In the genomic region with DNA sequence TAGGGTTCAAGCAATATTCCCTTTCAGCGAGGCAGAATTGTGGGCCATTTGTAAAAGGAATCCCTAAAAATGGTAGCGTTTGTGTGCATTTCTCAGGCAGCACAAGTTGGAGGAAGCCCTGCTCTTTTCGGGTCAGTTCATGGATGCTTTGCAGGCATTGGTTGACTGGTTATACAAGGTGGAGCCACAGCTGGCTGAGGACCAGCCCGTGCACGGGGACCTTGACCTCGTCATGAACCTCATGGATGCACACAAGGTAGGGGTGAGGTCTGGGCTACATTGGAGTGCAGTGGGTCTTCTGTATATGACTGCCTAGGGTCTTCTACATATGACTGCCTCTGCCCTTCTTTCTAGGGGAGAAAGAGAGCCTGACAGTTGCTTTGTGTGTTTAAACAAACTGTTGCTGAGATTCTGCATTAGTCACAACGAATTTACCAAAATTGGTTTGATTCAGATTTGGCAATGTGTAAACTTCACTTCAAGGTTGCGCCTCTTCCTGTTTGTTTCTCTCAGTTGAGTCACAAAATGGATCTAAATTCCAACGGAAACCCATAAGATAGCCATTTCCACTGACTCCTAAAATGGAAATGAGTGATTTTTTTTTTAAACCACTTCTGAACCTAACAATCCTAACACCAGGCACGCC, we compare ENCODE assay signal across 15 cellular contexts. TPM values are rescaled to one million over a fixed set of nuclear protein-coding genes. Genes with fewer than 3 reads are reported as not detected.
DNase-seq lines count a peak whose midpoint lies in the region; ATAC-seq and TF ChIP-seq lines count a peak whose summit lies in the region.
"Had no signal": no experiment of that assay in that cellular context is flagged by ENCODE, and none has a peak within 500 bp of the region (broad histone marks: within the 10 kb centered on the region; RNA-seq: fewer than 3 reads in every experiment).

No MANE protein-coding gene starts in this region.

- H3K4me1 ChIP-seq in left lung, result peaks cover 0 to 7% of the 10 kb centered on the region in 2 donors
- H3K4me1 ChIP-seq: tibial nerve had no signal

- peak overlapping the region; percentile 12 for H3K27ac Mint-ChIP-seq in activated T-cell treated with anti-CD3 and anti-CD28 coated beads, Interleukin-2, amount 50 U/mL, for 24 hours
- peak overlapping the region; percentile 13; the same call in 1 of the 2 replicates for H3K27ac Mint-ChIP-seq in WTC11
- peak overlapping the region; percentile 60 for H3K27ac Mint-ChIP-seq in stimulated activated effector memory CD8-positive, alpha-beta T cell treated with anti-CD3 and anti-CD28 coated beads, Interleukin-12 subunit alpha, Interleukin-12 subunit beta, amount 100 ng/mL, for 72 hours
- H3K27ac Mint-ChIP-seq: activated T-helper 1 cell treated with anti-CD3 and anti-CD28 coated beads, Interleukin-12 subunit alpha, Interleukin-12 subunit beta, Interleukin-2, Interleukin-4 antibody, amounts not matched to agents 30 ng/mL and 10 ng/mL and 1 ng/mL, durations not matched to agents 14 hours and 24 hours and 36 hours had no signal

- H3K27me3 Mint-ChIP-seq in activated T-cell treated with anti-CD3 and anti-CD28 coated beads, Interleukin-2, amount 50 U/mL, for 24 hours, result no peaks in the 10 kb centered on the region
- no peaks in the 10 kb centered on the region for H3K27me3 Mint-ChIP-seq in activated T-cell treated with anti-CD3 and anti-CD28 coated beads, Interleukin-2, amount 50 U/mL, for 4 hours (ENCODE audit: low read depth)
- no peaks in the 10 kb centered on the region for H3K27me3 Mint-ChIP-seq in WTC11 (ENCODE audit: low read depth)

- H3K9me3 Mint-ChIP-seq in activated T-cell treated with anti-CD3 and anti-CD28 coated beads, Interleukin-2, amount 50 U/mL, for 24 hours, result no peaks in the 10 kb centered on the region
- no peaks in the 10 kb centered on the region for H3K9me3 Mint-ChIP-seq in activated T-cell treated with anti-CD3 and anti-CD28 coated beads, Interleukin-2, amount 50 U/mL, for 4 hours
- H3K9me3 Mint-ChIP-seq in WTC11, result no peaks in the 10 kb centered on the region
- H3K9me3 Mint-ChIP-seq in stimulated activated effector memory CD8-positive, alpha-beta T cell treated with anti-CD3 and anti-CD28 coated beads, Interleukin-12 subunit alpha, Interleukin-12 subunit beta, amount 100 ng/mL, for 72 hours, result no peaks in the 10 kb centered on the region
- H3K9me3 Mint-ChIP-seq: activated T-helper 1 cell treated with anti-CD3 and anti-CD28 coated beads, Interleukin-12 subunit alpha, Interleukin-12 subunit beta, Interleukin-2, Interleukin-4 antibody, amounts not matched to agents 30 ng/mL and 10 ng/mL and 1 ng/mL, durations not matched to agents 14 hours and 24 hours and 36 hours had no signal

- TF ChIP-seq CTCF in WTC11 (IDR thresholded peaks at IDR 0.05) (no peak), fibroblast of pulmonary artery (IDR thresholded peaks at IDR 0.05; ENCODE audit: low read length, missing control alignments) (no peak), left lung (IDR thresholded peaks at IDR 0.05) (no peak), GM20000 (IDR thresholded peaks at IDR 0.05; ENCODE audit: extremely low read depth, missing control alignments) (no peak)

- H3K27me3 ChIP-seq in left lung, result no peaks in the 10 kb centered on the region
- H3K27me3 ChIP-seq: hepatocyte, tibial nerve had no signal

- H3K27ac ChIP-seq in left lung, result peak overlapping the region in 1 of 2 donors; percentile 5
- H3K27ac ChIP-seq: hepatocyte, tibial nerve, VCaP had no signal

- H3K9me3 ChIP-seq in left lung, result no peaks in the 10 kb centered on the region
- H3K9me3 ChIP-seq: tibial nerve had no signal

- no peak for DNase-seq in activated T-cell treated with anti-CD3 and anti-CD28 coated beads, Interleukin-2, amount 50 U/mL, for 24 hours
- no peak for DNase-seq in activated T-cell treated with anti-CD3 and anti-CD28 coated beads, Interleukin-2, amount 50 U/mL, for 4 hours
- DNase-seq in WTC11 (ENCODE audit: low spot score) (no peak), fibroblast of pulmonary artery (ENCODE audit: low read depth) (peak; percentile 96), left lung (no peak), GM20000 (ENCODE audit: low spot score) (no peak)
- DNase-seq in stimulated activated effector memory CD8-positive, alpha-beta T cell treated with anti-CD3 and anti-CD28 coated beads, Interleukin-12 subunit alpha, Interleukin-12 subunit beta, amount 100 ng/mL, for 72 hours (ENCODE audit: low spot score in 2 of 2), result no peak
- DNase-seq: NCI-H510A treated with DMSO at 0.1 percent for 48 hours, SIG-M5 had no signal

- peaks cover 24 to 100% of the 10 kb centered on the region in 2 donors for H3K36me3 ChIP-seq in left lung

- ATAC-seq in activated T-cell treated with anti-CD3 and anti-CD28 coated beads, Interleukin-2, amount 50 U/mL, for 4 hours, result no peak
- ATAC-seq in WTC11, result no peak
- no peak for ATAC-seq in stimulated activated effector memory CD8-positive, alpha-beta T cell treated with anti-CD3 and anti-CD28 coated beads, Interleukin-12 subunit alpha, Interleukin-12 subunit beta, amount 100 ng/mL, for 72 hours
- no peak for ATAC-seq in left lung
- ATAC-seq in GM18519 (IDR thresholded peaks at IDR 0.05; ENCODE audit: low FRiP score, unreplicated experiment), result no peak

- CTCF ChIA-PET in WTC11 (lab: Charles Lee), result no interaction called here

- POLR2A ChIA-PET in WTC11 (lab: Charles Lee), result no interaction called here

- no peaks in the 10 kb centered on the region for H3K4me1 Mint-ChIP-seq in activated T-cell treated with anti-CD3 and anti-CD28 coated beads, Interleukin-2, amount 50 U/mL, for 24 hours (ENCODE audit: low read depth)
- H3K4me1 Mint-ChIP-seq in activated T-cell treated with anti-CD3 and anti-CD28 coated beads, Interleukin-2, amount 50 U/mL, for 4 hours (ENCODE audit: low read depth), result no peaks in the 10 kb centered on the region
- H3K4me1 Mint-ChIP-seq in WTC11, result no peaks in the 10 kb centered on the region
- H3K4me1 Mint-ChIP-seq in stimulated activated effector memory CD8-positive, alpha-beta T cell treated with anti-CD3 and anti-CD28 coated beads, Interleukin-12 subunit alpha, Interleukin-12 subunit beta, amount 100 ng/mL, for 72 hours, result no peaks in the 10 kb centered on the region

- H3K4me3 Mint-ChIP-seq in activated T-cell treated with anti-CD3 and anti-CD28 coated beads, Interleukin-2, amount 50 U/mL, for 24 hours, result no peak overlapping the region
- H3K4me3 Mint-ChIP-seq in activated T-cell treated with anti-CD3 and anti-CD28 coated beads, Interleukin-2, amount 50 U/mL, for 4 hours, result no peak overlapping the region
- no peak overlapping the region for H3K4me3 Mint-ChIP-seq in WTC11
- H3K4me3 Mint-ChIP-seq in stimulated activated effector memory CD8-positive, alpha-beta T cell treated with anti-CD3 and anti-CD28 coated beads, Interleukin-12 subunit alpha, Interleukin-12 subunit beta, amount 100 ng/mL, for 72 hours, result no peak overlapping the region
- H3K4me3 Mint-ChIP-seq: activated T-helper 1 cell treated with anti-CD3 and anti-CD28 coated beads, Interleukin-12 subunit alpha, Interleukin-12 subunit beta, Interleukin-2, Interleukin-4 antibody, amounts not matched to agents 30 ng/mL and 10 ng/mL and 1 ng/mL, durations not matched to agents 14 hours and 24 hours and 36 hours had no signal

- intact Hi-C loops in left lung (cut with DNase I), result no loop called here

- peaks cover 97% of the 10 kb centered on the region for H3K36me3 Mint-ChIP-seq in activated T-cell treated with anti-CD3 and anti-CD28 coated beads, Interleukin-2, amount 50 U/mL, for 24 hours (ENCODE audit: low read depth)
- peaks cover 43% of the 10 kb centered on the region for H3K36me3 Mint-ChIP-seq in activated T-cell treated with anti-CD3 and anti-CD28 coated beads, Interleukin-2, amount 50 U/mL, for 4 hours (ENCODE audit: insufficient read depth)
- H3K36me3 Mint-ChIP-seq in WTC11, result peaks cover 88% of the 10 kb centered on the region
- H3K36me3 Mint-ChIP-seq in stimulated activated effector memory CD8-positive, alpha-beta T cell treated with anti-CD3 and anti-CD28 coated beads, Interleukin-12 subunit alpha, Interleukin-12 subunit beta, amount 100 ng/mL, for 72 hours, result peaks cover 100% of the 10 kb centered on the region

- no peak overlapping the region for H3K4me3 ChIP-seq in fibroblast of pulmonary artery (replicated peaks; ENCODE audit: low read depth, low read length)
- H3K4me3 ChIP-seq in left lung, result no peak overlapping the region
- H3K4me3 ChIP-seq: coronary artery, hepatocyte, tibial nerve had no signal

TF ChIP-seq in WTC11, 78 proteins besides CTCF, POLR2A, EP300 and RAD21 (continues in another document):
- TF ChIP-seq NR2C2 (CRISPR knock-in tag; IDR thresholded peaks at IDR 0.05), result no peak
- TF ChIP-seq, protein P1, sequence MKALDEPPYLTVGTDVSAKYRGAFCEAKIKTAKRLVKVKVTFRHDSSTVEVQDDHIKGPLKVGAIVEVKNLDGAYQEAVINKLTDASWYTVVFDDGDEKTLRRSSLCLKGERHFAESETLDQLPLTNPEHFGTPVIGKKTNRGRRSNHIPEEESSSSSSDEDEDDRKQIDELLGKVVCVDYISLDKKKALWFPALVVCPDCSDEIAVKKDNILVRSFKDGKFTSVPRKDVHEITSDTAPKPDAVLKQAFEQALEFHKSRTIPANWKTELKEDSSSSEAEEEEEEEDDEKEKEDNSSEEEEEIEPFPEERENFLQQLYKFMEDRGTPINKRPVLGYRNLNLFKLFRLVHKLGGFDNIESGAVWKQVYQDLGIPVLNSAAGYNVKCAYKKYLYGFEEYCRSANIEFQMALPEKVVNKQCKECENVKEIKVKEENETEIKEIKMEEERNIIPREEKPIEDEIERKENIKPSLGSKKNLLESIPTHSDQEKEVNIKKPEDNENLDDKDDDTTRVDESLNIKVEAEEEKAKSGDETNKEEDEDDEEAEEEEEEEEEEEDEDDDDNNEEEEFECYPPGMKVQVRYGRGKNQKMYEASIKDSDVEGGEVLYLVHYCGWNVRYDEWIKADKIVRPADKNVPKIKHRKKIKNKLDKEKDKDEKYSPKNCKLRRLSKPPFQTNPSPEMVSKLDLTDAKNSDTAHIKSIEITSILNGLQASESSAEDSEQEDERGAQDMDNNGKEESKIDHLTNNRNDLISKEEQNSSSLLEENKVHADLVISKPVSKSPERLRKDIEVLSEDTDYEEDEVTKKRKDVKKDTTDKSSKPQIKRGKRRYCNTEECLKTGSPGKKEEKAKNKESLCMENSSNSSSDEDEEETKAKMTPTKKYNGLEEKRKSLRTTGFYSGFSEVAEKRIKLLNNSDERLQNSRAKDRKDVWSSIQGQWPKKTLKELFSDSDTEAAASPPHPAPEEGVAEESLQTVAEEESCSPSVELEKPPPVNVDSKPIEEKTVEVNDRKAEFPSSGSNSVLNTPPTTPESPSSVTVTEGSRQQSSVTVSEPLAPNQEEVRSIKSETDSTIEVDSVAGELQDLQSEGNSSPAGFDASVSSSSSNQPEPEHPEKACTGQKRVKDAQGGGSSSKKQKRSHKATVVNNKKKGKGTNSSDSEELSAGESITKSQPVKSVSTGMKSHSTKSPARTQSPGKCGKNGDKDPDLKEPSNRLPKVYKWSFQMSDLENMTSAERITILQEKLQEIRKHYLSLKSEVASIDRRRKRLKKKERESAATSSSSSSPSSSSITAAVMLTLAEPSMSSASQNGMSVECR (CRISPR knock-in tag; IDR thresholded peaks at IDR 0.05; ENCODE audit: borderline replicate concordance), result no peak

RNA-seq across cellular contexts. Expression of a gene that starts 40.4 kb away (rescaled TPM):
- total RNA-seq in activated T-cell treated with anti-CD3 and anti-CD28 coated beads, Interleukin-2, amount 50 U/mL, for 4 hours, result under 1 TPM in 2 of 3 donors, not detected in 1; 0.21 to 0.27 TPM
- total RNA-seq in WTC11 (2021), result 0.94 to 1.2 TPM (median 1.0 TPM) in 3 replicates
- under 1 TPM; 0.73 to 0.82 TPM for total RNA-seq in left lung
- total RNA-seq: activated T-helper 1 cell treated with anti-CD3 and anti-CD28 coated beads, Interleukin-12 subunit alpha, Interleukin-12 subunit beta, Interleukin-2, Interleukin-4 antibody, amounts not matched to agents 30 ng/mL and 10 ng/mL and 1 ng/mL, durations not matched to agents 14 hours and 24 hours and 36 hours had no signal
